8 cellular contexts compared by ENCODE assay signal in the genomic region with DNA sequence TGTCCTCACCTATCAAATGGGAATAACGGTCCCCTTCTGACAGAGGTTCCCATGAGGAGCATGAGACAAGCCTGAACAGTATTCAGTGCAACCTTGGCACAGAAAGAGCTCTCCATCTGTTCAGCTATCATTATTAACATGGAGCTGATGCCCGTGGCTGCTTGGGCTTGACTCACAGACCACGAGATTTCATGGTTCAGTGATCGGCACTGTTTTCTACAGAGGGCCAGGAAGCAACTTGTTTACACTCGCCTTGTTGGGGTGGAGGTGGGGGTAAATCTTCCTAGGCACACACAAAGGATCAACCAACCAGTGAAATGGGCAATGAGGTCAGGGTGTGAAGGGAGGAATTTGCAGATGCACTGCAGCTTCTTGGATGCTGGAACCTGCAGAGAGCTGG.
DNase-seq lines count a peak whose midpoint lies in the region; ATAC-seq and TF ChIP-seq lines count a peak whose summit lies in the region.

No MANE protein-coding gene starts in this region.

- H3K27ac Mint-ChIP-seq in activated CD4-positive, alpha-beta memory T cell treated with anti-CD3 and anti-CD28 coated beads, Interleukin-2, amount 10 ng/mL, durations not matched to agents 7 days and 5 days: no peak overlapping the region

- H3K4me2 ChIP-seq in mammary epithelial cell (ENCODE audit: insufficient read depth, low read depth, low read length): no peak overlapping the region

- no peaks in the 10 kb centered on the region for H3K36me3 Mint-ChIP-seq in activated CD4-positive, alpha-beta memory T cell treated with anti-CD3 and anti-CD28 coated beads, Interleukin-2, amount 10 ng/mL, durations not matched to agents 7 days and 5 days (ENCODE audit: low read depth)

- TF ChIP-seq CTCF in mammary epithelial cell (conservative IDR thresholded peaks at IDR 0.05 in 1 of 2, IDR thresholded peaks at IDR 0.05 in 1 of 2; ENCODE audit: extremely low read depth in 1 of 2, insufficient read depth in 1 of 2, low read depth in 1 of 2, low read length in 2 of 2): no peak

- CTCF ChIA-PET in mammary epithelial cell (lab: Charles Lee; ENCODE audit: low non-redundant PET): interaction anchor here (0.7 kb wide), 1 partner anchor 8 kb away, joined by 5 read pairs; no protein-coding TSS in a partner anchor
- CTCF ChIA-PET in activated CD4-positive, alpha-beta memory T cell treated with anti-CD3 and anti-CD28 coated beads, Interleukin-2, amount 10 ng/mL, durations not matched to agents 7 days and 5 days (lab: Charles Lee): interaction anchor here (1.8 kb wide), 1 partner anchor 13 kb away, joined by 5 read pairs; no protein-coding TSS in a partner anchor

- 41% methylated on average over 4 of the region's 5 CpGs for WGBS in mammary epithelial cell (ENCODE audit: low coverage, missing lambda C conversion rate)

- DNase-seq in DMS53 (lab: John Stamatoyannopoulos, UW) (peak; percentile 96), mammary epithelial cell (peak; percentile 68), cardiac septum (ENCODE audit: low spot score) (no peak), A172 (ENCODE audit: low spot score) (no peak), 8988T (no peak)
- no peak for DNase-seq in activated CD4-positive, alpha-beta memory T cell treated with anti-CD3 and anti-CD28 coated beads, Interleukin-2, amount 10 ng/mL, durations not matched to agents 7 days and 5 days

- in situ Hi-C loops in mammary epithelial cell (cut with MboI; ENCODE audit: low sequenced_read_pairs in 2 of 2): no loop called here

- H3K4me1 ChIP-seq in mammary epithelial cell (ENCODE audit: insufficient read depth, low read length): peaks cover 24% of the 10 kb centered on the region

- intact Hi-C loops in mammary epithelial cell (cut with micrococcal nuclease): no loop called here
- intact Hi-C loops in cardiac septum (cut with DNase I): no loop called here

- no peaks in the 10 kb centered on the region for H3K4me1 Mint-ChIP-seq in activated CD4-positive, alpha-beta memory T cell treated with anti-CD3 and anti-CD28 coated beads, Interleukin-2, amount 10 ng/mL, durations not matched to agents 7 days and 5 days

- no peak overlapping the region for H2AFZ ChIP-seq in mammary epithelial cell (ENCODE audit: low read depth, low read length)

- H3K36me3 ChIP-seq in mammary epithelial cell (ENCODE audit: insufficient read depth, low read length): peaks cover 29% of the 10 kb centered on the region

- H3K27me3 Mint-ChIP-seq in activated CD4-positive, alpha-beta memory T cell treated with anti-CD3 and anti-CD28 coated beads, Interleukin-2, amount 10 ng/mL, durations not matched to agents 7 days and 5 days: peaks cover 4% of the 10 kb centered on the region

- ATAC-seq in GM21423 (IDR thresholded peaks at IDR 0.05; ENCODE audit: unreplicated experiment) (peak; percentile 72), HG03521 (IDR thresholded peaks at IDR 0.05; ENCODE audit: unreplicated experiment) (peak; percentile 69)

- no peaks in the 10 kb centered on the region for H3K27me3 ChIP-seq in mammary epithelial cell (ENCODE audit: insufficient read depth, low read length)

- H3K79me2 ChIP-seq in mammary epithelial cell (ENCODE audit: insufficient read depth, low read length): peaks cover 22% of the 10 kb centered on the region

- no peak overlapping the region for H3K4me3 ChIP-seq in mammary epithelial cell (replicated peaks in 1 of 3; ENCODE audit: insufficient read depth in 1 of 3, low read depth in 2 of 3, low read length in 3 of 3)

- BruUV-seq in mammary epithelial cell (replicated peaks; lab: Mats Ljungman, UMichigan): no TSS peak

- H3K9ac ChIP-seq in mammary epithelial cell (ENCODE audit: insufficient read depth, low read length): no peak overlapping the region

- no peak overlapping the region for H3K27ac ChIP-seq in mammary epithelial cell (ENCODE audit: insufficient read depth, low read depth, low read length)

- POLR2A ChIA-PET in activated CD4-positive, alpha-beta memory T cell treated with anti-CD3 and anti-CD28 coated beads, Interleukin-2, amount 10 ng/mL, durations not matched to agents 7 days and 5 days (lab: Charles Lee): no interaction called here

- no peaks in the 10 kb centered on the region for H3K9me3 ChIP-seq in mammary epithelial cell (replicated peaks; ENCODE audit: insufficient read depth, low read length)

- dilution Hi-C loops in mammary epithelial cell (cut with HindIII; ENCODE audit: low sequenced_read_pairs): no loop called here

- no peaks in the 10 kb centered on the region for H3K9me3 Mint-ChIP-seq in activated CD4-positive, alpha-beta memory T cell treated with anti-CD3 and anti-CD28 coated beads, Interleukin-2, amount 10 ng/mL, durations not matched to agents 7 days and 5 days

- H3K4me3 Mint-ChIP-seq in activated CD4-positive, alpha-beta memory T cell treated with anti-CD3 and anti-CD28 coated beads, Interleukin-2, amount 10 ng/mL, durations not matched to agents 7 days and 5 days: no peak overlapping the region

- no peaks in the 10 kb centered on the region for H4K20me1 ChIP-seq in mammary epithelial cell (ENCODE audit: insufficient read depth, low read length)

Comparison
In these comparisons a context has a peak if more than half of its experiments do, and no peak if none do; other contexts are left out.
1. DNase-seq: peak in DMS53 (single experiment) and mammary epithelial cell (single experiment); none in activated CD4-positive, alpha-beta memory T cell treated with anti-CD3 and anti-CD28 coated beads, Interleukin-2, amount 10 ng/mL, durations not matched to agents 7 days and 5 days (single experiment), cardiac septum (single experiment), A172 (single experiment) and 8988T (single experiment).